ENCODE assay signal across 8 cellular contexts in genomic region chr13:50123515-50123861, GRCh38.
DNase-seq lines count a peak whose midpoint lies in the region; ATAC-seq and TF ChIP-seq lines count a peak whose summit lies in the region.

No MANE protein-coding gene starts in this region.

- peak overlapping the region; percentile 86 for H3K9ac ChIP-seq in mammary epithelial cell (ENCODE audit: insufficient read depth, low read length)
- peak overlapping the region; percentile 91 to 100 for H3K9ac ChIP-seq in mucosa of rectum (ENCODE audit: low read depth in 1 of 2, low read length in 2 of 2)

- CTCF ChIA-PET in A673 (lab: Charles Lee) = no interaction called here
- CTCF ChIA-PET in mammary epithelial cell (lab: Charles Lee; ENCODE audit: low non-redundant PET) = no interaction called here

- peak overlapping the region; percentile 82 for H3K27ac Mint-ChIP-seq in HFFc6

- BruUV-seq in A673 (replicated peaks; lab: Mats Ljungman, UMichigan) (no TSS peak), mammary epithelial cell (replicated peaks; lab: Mats Ljungman, UMichigan) (TSS peak; percentile 71)

- peak overlapping the region; percentile 90 for H3K4me2 ChIP-seq in mammary epithelial cell (ENCODE audit: insufficient read depth, low read depth, low read length)

- intact Hi-C loops in A673 (cut with micrococcal nuclease; ENCODE audit: unreplicated experiment) = no loop called here
- intact Hi-C loops in mammary epithelial cell (cut with micrococcal nuclease) = no loop called here

- H3K4me3 ChIP-seq in A673 (ENCODE audit: low read depth, low read length, poor library complexity, severe bottlenecking) = peak overlapping the region; percentile 91
- peak overlapping the region; percentile 73 to 97 (median 92) for H3K4me3 ChIP-seq in mammary epithelial cell (replicated peaks in 1 of 3; ENCODE audit: insufficient read depth in 1 of 3, low read depth in 2 of 3, low read length in 3 of 3)
- peak overlapping the region; percentile 85 to 90 for H3K4me3 ChIP-seq in mucosa of rectum (ENCODE audit: low read length in 2 of 2)

- H3K9me3 Mint-ChIP-seq in HFFc6 = no peaks in the 10 kb centered on the region

- H3K27me3 Mint-ChIP-seq in HFFc6 (ENCODE audit: insufficient read depth) = peaks cover 23% of the 10 kb centered on the region

- H3K27me3 ChIP-seq in A673 (replicated peaks; ENCODE audit: insufficient read depth, low read depth, low read length, poor library complexity) = no peaks in the 10 kb centered on the region
- no peaks in the 10 kb centered on the region for H3K27me3 ChIP-seq in mammary epithelial cell (ENCODE audit: insufficient read depth, low read length)
- peaks cover 1 to 5% of the 10 kb centered on the region in 2 donors for H3K27me3 ChIP-seq in mucosa of rectum (ENCODE audit: control insufficient read depth in 2 of 2, insufficient read depth in 2 of 2, low read length in 2 of 2)

- no peaks in the 10 kb centered on the region for H3K79me2 ChIP-seq in mammary epithelial cell (ENCODE audit: insufficient read depth, low read length)

- H3K4me1 Mint-ChIP-seq in HFFc6 (ENCODE audit: low read depth) = peaks cover 38% of the 10 kb centered on the region

- no peaks in the 10 kb centered on the region for H3K9me3 ChIP-seq in A673 (ENCODE audit: low read depth, low read length, poor library complexity, severe bottlenecking)
- no peaks in the 10 kb centered on the region for H3K9me3 ChIP-seq in mammary epithelial cell (replicated peaks; ENCODE audit: insufficient read depth, low read length)
- no peaks in the 10 kb centered on the region for H3K9me3 ChIP-seq in mucosa of rectum (ENCODE audit: control insufficient read depth in 2 of 2, low read length in 2 of 2)

- no peak for DNase-seq in A673 (ENCODE audit: low spot score)
- DNase-seq in HFFc6 = no peak
- DNase-seq in mammary epithelial cell = no peak
- no peak for DNase-seq in GF-D8 (lab: John Stamatoyannopoulos, UW)
- no peak for DNase-seq in NOMO-1 treated with dmso at 0.1 percent for 144 hours (lab: John Stamatoyannopoulos, UW; ENCODE audit: unreplicated experiment)

- H3K36me3 Mint-ChIP-seq in HFFc6 (ENCODE audit: low read depth) = peaks cover 11% of the 10 kb centered on the region; the same call in 1 of the 2 replicates

- H3K36me3 ChIP-seq in A673 (ENCODE audit: insufficient read depth, low read length, poor library complexity, severe bottlenecking) = no peaks in the 10 kb centered on the region
- H3K36me3 ChIP-seq in mammary epithelial cell (ENCODE audit: insufficient read depth, low read length) = no peaks in the 10 kb centered on the region
- no peaks in the 10 kb centered on the region for H3K36me3 ChIP-seq in mucosa of rectum (ENCODE audit: control insufficient read depth in 2 of 2, insufficient read depth in 2 of 2, low read length in 2 of 2)

- in situ Hi-C loops in mammary epithelial cell (cut with MboI; ENCODE audit: low sequenced_read_pairs in 2 of 2) = no loop called here

- H3K4me1 ChIP-seq in A673 (ENCODE audit: insufficient read depth, low read length, poor library complexity, severe bottlenecking) (peaks cover 43% of the 10 kb centered on the region), mammary epithelial cell (ENCODE audit: insufficient read depth, low read length) (peaks cover 16% of the 10 kb centered on the region), mucosa of rectum (ENCODE audit: control insufficient read depth in 2 of 2, insufficient read depth in 2 of 2, low read length in 2 of 2) (peaks cover 23 to 34% of the 10 kb centered on the region in 2 donors)

- POLR2A ChIA-PET in A673 (lab: Charles Lee; ENCODE audit: low non-redundant PET) = interaction anchor here (0.6 kb wide), 3 partner anchors 458 to 662 kb away, joined by 3 to 8 read pairs (median 3); no protein-coding TSS in a partner anchor

- H3K27ac ChIP-seq in A673 (ENCODE audit: low read depth, low read length, poor library complexity, severe bottlenecking) (peak overlapping the region; percentile 99), mammary epithelial cell (ENCODE audit: insufficient read depth, low read depth, low read length) (peak overlapping the region; percentile 80), mucosa of rectum (ENCODE audit: low read depth in 2 of 2, low read length in 2 of 2) (peak overlapping the region; percentile 100)

- H3K4me3 Mint-ChIP-seq in HFFc6 = peak overlapping the region; percentile 85

- no peaks in the 10 kb centered on the region for H4K20me1 ChIP-seq in mammary epithelial cell (ENCODE audit: insufficient read depth, low read length)

- TF ChIP-seq CTCF in A673 (conservative IDR thresholded peaks at IDR 0.05; ENCODE audit: low read depth, low read length) (no peak), HFFc6 (IDR thresholded peaks at IDR 0.05) (no peak), mammary epithelial cell (conservative IDR thresholded peaks at IDR 0.05 in 1 of 2, IDR thresholded peaks at IDR 0.05 in 1 of 2; ENCODE audit: extremely low read depth in 1 of 2, insufficient read depth in 1 of 2, low read depth in 1 of 2, low read length in 2 of 2) (no peak)

- 14% methylated on average over 13 of the region's 13 CpGs for WGBS in mammary epithelial cell (ENCODE audit: low coverage, missing lambda C conversion rate)

- peak overlapping the region; percentile 85 for H2AFZ ChIP-seq in mammary epithelial cell (ENCODE audit: low read depth, low read length)

- dilution Hi-C loops in mammary epithelial cell (cut with HindIII; ENCODE audit: low sequenced_read_pairs) = no loop called here

- ATAC-seq in HG02571 (IDR thresholded peaks at IDR 0.05; ENCODE audit: unreplicated experiment) (no peak), HG03460 (IDR thresholded peaks at IDR 0.05; ENCODE audit: unreplicated experiment) (no peak)
